8 cellular contexts compared by ENCODE assay signal in the genomic region with DNA sequence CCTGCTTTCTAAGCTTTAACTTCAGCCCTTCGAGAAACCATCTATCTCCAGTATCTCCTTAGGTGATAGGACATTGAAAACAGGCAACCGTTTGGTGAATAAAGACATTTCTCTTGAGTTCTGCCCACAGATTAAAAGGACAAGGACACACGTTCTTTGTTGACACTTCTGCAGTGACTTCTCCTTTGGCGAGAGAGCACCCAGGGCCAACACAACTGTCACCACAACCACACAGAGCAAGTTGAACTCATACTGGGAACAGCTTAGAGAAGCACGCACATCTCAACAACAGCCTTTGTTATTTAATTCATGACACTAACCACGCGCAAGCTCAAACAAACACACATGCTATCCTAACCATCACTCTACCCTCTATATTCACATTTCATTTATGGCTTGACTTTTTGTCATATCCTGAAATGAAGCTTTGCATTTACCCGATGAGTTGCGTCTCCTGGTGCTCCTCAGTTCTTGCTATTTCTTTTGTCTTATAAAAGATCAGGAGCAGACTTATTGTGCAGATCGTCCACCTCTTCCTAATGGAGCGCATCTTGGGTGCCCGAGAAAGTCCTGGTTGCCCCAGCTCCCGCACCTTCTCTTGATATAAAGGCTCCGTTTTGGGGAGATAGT. TPM values are rescaled to one million over a fixed set of nuclear protein-coding genes. Genes with fewer than 3 reads are reported as not detected.
DNase-seq lines count a peak whose midpoint lies in the region; ATAC-seq and TF ChIP-seq lines count a peak whose summit lies in the region.

No MANE protein-coding gene starts in this region.

- no peaks in the 10 kb centered on the region for H3K27me3 Mint-ChIP-seq in CD4-positive, alpha-beta T cell
- no peaks in the 10 kb centered on the region for H3K27me3 Mint-ChIP-seq in activated T-helper 2 cell treated with anti-CD3 and anti-CD28 coated beads, Interferon-gamma antibody, Interleukin-2, Interleukin-4, amounts not matched to agents 10 μg/mL and 5 μg/mL and 100 μg/mL, durations not matched to agents 14 hours and 24 hours and 36 hours (ENCODE audit: low read depth)

- POLR2A ChIA-PET in CD4-positive, alpha-beta T cell (lab: Charles Lee), result interaction anchor here (0.6 to 6.5 kb wide), 27 partner anchors 13 to 1975 kb away, joined by 3 to 181 read pairs (median 5); a partner anchor contains a TSS

- peak overlapping the region; percentile 93 for H3K27ac Mint-ChIP-seq in CD4-positive, alpha-beta T cell
- H3K27ac Mint-ChIP-seq in activated T-helper 2 cell treated with anti-CD3 and anti-CD28 coated beads, Interferon-gamma antibody, Interleukin-2, Interleukin-4, amounts not matched to agents 10 μg/mL and 5 μg/mL and 100 μg/mL, durations not matched to agents 14 hours and 24 hours and 36 hours, result peak overlapping the region; percentile 97

- no peaks in the 10 kb centered on the region for H3K9me3 ChIP-seq in CD4-positive, alpha-beta T cell (ENCODE audit: control insufficient read depth, low read length)

- H3K9ac ChIP-seq in rectal smooth muscle tissue (ENCODE audit: low read length), result no peak overlapping the region

- H3K36me3 ChIP-seq in rectal smooth muscle tissue (ENCODE audit: control insufficient read depth, insufficient read depth, low read length), result no peaks in the 10 kb centered on the region

- peak; percentile 7 for ATAC-seq in CD4-positive, alpha-beta T cell (ENCODE audit: poor library complexity)
- ATAC-seq in HG03378 (IDR thresholded peaks at IDR 0.05; ENCODE audit: unreplicated experiment) (no peak), GM21515 (IDR thresholded peaks at IDR 0.05; ENCODE audit: unreplicated experiment) (no peak), HG03196 (IDR thresholded peaks at IDR 0.05; ENCODE audit: unreplicated experiment) (no peak)

- intact Hi-C loops in CD4-positive, alpha-beta T cell (cut with DNase I, micrococcal nuclease), result loop anchor here (1.0 to 5.0 kb wide), 8 partner anchors 13 to 1975 kb away; a partner anchor contains a TSS
- intact Hi-C loops in activated T-helper 2 cell treated with anti-CD3 and anti-CD28 coated beads, Interferon-gamma antibody, Interleukin-2, Interleukin-4, amounts not matched to agents 10 μg/mL and 5 μg/mL and 100 μg/mL, durations not matched to agents 14 hours and 24 hours and 36 hours (cut with micrococcal nuclease), result loop anchor here (2.0 to 5.0 kb wide), 2 partner anchors 280 to 368 kb away; a partner anchor contains a TSS

- H3K9me3 Mint-ChIP-seq in CD4-positive, alpha-beta T cell, result no peaks in the 10 kb centered on the region
- H3K9me3 Mint-ChIP-seq in activated T-helper 2 cell treated with anti-CD3 and anti-CD28 coated beads, Interferon-gamma antibody, Interleukin-2, Interleukin-4, amounts not matched to agents 10 μg/mL and 5 μg/mL and 100 μg/mL, durations not matched to agents 14 hours and 24 hours and 36 hours, result no peaks in the 10 kb centered on the region

- H3K4me1 ChIP-seq in rectal smooth muscle tissue (ENCODE audit: control insufficient read depth, insufficient read depth, low read length), result no peaks in the 10 kb centered on the region

- no peak for TF ChIP-seq CTCF in CD4-positive, alpha-beta T cell (IDR thresholded peaks at IDR 0.05)

- peaks cover 40% of the 10 kb centered on the region for H3K36me3 Mint-ChIP-seq in CD4-positive, alpha-beta T cell (ENCODE audit: low read depth)
- H3K36me3 Mint-ChIP-seq in activated T-helper 2 cell treated with anti-CD3 and anti-CD28 coated beads, Interferon-gamma antibody, Interleukin-2, Interleukin-4, amounts not matched to agents 10 μg/mL and 5 μg/mL and 100 μg/mL, durations not matched to agents 14 hours and 24 hours and 36 hours (ENCODE audit: low read depth), result peaks cover 47% of the 10 kb centered on the region

- H3K27ac ChIP-seq in CD4-positive, alpha-beta T cell (ENCODE audit: low read depth, low read length), result peak overlapping the region; percentile 96
- H3K27ac ChIP-seq in rectal smooth muscle tissue (ENCODE audit: low read depth, low read length), result no peak overlapping the region

- H3K27me3 ChIP-seq in CD4-positive, alpha-beta T cell (ENCODE audit: control insufficient read depth, insufficient read depth, low read length), result no peaks in the 10 kb centered on the region
- H3K27me3 ChIP-seq in rectal smooth muscle tissue (ENCODE audit: control insufficient read depth, insufficient read depth, low read length), result peaks cover 3% of the 10 kb centered on the region

- peaks cover 55% of the 10 kb centered on the region for H3K4me1 Mint-ChIP-seq in CD4-positive, alpha-beta T cell (ENCODE audit: low read depth)
- H3K4me1 Mint-ChIP-seq in activated T-helper 2 cell treated with anti-CD3 and anti-CD28 coated beads, Interferon-gamma antibody, Interleukin-2, Interleukin-4, amounts not matched to agents 10 μg/mL and 5 μg/mL and 100 μg/mL, durations not matched to agents 14 hours and 24 hours and 36 hours (ENCODE audit: low read depth), result peaks cover 41% of the 10 kb centered on the region

- H3K4me3 Mint-ChIP-seq in CD4-positive, alpha-beta T cell, result peak overlapping the region; percentile 92
- peak overlapping the region; percentile 97 for H3K4me3 Mint-ChIP-seq in activated T-helper 2 cell treated with anti-CD3 and anti-CD28 coated beads, Interferon-gamma antibody, Interleukin-2, Interleukin-4, amounts not matched to agents 10 μg/mL and 5 μg/mL and 100 μg/mL, durations not matched to agents 14 hours and 24 hours and 36 hours (ENCODE audit: low read depth)

- CTCF ChIA-PET in CD4-positive, alpha-beta T cell (lab: Charles Lee), result interaction anchor here (0.8 to 3.9 kb wide), 7 partner anchors 9 to 84 kb away, joined by 3 to 14 read pairs (median 5); no protein-coding TSS in a partner anchor

- peak in 4 of 10 experiments; percentile 23 to 35 (median 30) for DNase-seq in CD4-positive, alpha-beta T cell
- DNase-seq in MV-4-11 (lab: John Stamatoyannopoulos, UW), result peak; percentile 77
- DNase-seq in activated T-helper 2 cell treated with anti-CD3 and anti-CD28 coated beads, Interferon-gamma antibody, Interleukin-2, Interleukin-4, amounts not matched to agents 10 μg/mL and 5 μg/mL and 100 μg/mL, durations not matched to agents 14 hours and 24 hours and 36 hours (ENCODE audit: low spot score), result peak; percentile 27
- peak; percentile 12 for DNase-seq in glomerular visceral epithelial cell (ENCODE audit: extremely low spot score)

- H3K4me3 ChIP-seq in rectal smooth muscle tissue (ENCODE audit: low read length), result peak overlapping the region; percentile 76

RNA-seq across cellular contexts. Expression of a gene that starts 0.6 kb away (rescaled TPM):
- total RNA-seq in CD4-positive, alpha-beta T cell, result 10 to 100 TPM; 17.8 to 19.5 TPM
- total RNA-seq in activated T-helper 2 cell treated with anti-CD3 and anti-CD28 coated beads, Interferon-gamma antibody, Interleukin-2, Interleukin-4, amounts not matched to agents 10 μg/mL and 5 μg/mL and 100 μg/mL, durations not matched to agents 14 hours and 24 hours and 36 hours, result 79.1 and 82.3 TPM in 2 replicates
